ENCODE assay signal across 14 cellular contexts in the genomic region with DNA sequence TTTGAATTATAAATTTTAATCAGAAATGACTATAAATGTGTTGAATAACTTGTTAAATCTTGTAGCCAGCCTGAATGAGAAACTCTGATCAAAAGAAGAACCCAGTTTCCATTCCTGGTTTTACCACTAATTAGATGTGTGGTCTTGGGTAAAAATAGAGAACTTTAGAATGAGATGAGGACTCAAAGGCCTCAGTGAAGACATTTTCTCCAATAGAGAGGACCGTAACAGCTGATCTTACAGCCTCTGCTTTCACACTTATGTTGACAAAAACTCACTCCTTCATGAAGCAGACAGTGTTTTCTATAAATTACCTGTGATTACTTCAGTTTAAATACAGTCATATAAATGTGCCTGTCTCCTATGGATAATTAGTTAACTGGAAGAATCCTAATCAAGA.
DNase-seq lines count a peak whose midpoint lies in the region.
"Had no signal": no experiment of that assay in that cellular context is flagged by ENCODE, and none has a peak within 500 bp of the region (broad histone marks: within the 10 kb centered on the region; RNA-seq: fewer than 3 reads in every experiment).

No MANE protein-coding gene starts in this region.

- intact Hi-C loops in activated CD4-positive, alpha-beta T cell treated with anti-CD3 and anti-CD28 coated beads, Interleukin-2, amount 10 ng/mL, durations not matched to agents 24 days and 14 days (cut with micrococcal nuclease): no loop called here

- H3K4me3 ChIP-seq in BLaER1: no peak overlapping the region
- H3K4me3 ChIP-seq: GM12878 had no signal

- peak; percentile 50 for DNase-seq in KBM-7
- DNase-seq in NOMO-1 treated with DMSO at 0.1 percent for 48 hours (lab: John Stamatoyannopoulos, UW; ENCODE audit: unreplicated experiment): peak; percentile 88
- DNase-seq in astrocyte of the hippocampus (ENCODE audit: low read depth, low spot score): peak; percentile 27
- no peak for DNase-seq in NCI-H1436 (lab: John Stamatoyannopoulos, UW)
- DNase-seq in SHP77 (lab: John Stamatoyannopoulos, UW): no peak
- no peak for DNase-seq in activated CD4-positive, alpha-beta T cell treated with anti-CD3 and anti-CD28 coated beads, Interleukin-2, amount 10 ng/mL, durations not matched to agents 24 days and 14 days
- DNase-seq: AML-193; Calu3; CD8-positive, alpha-beta T cell; DMS79 treated with DMSO at 0.1 percent for 48 hours; H9; IMR-90 had no signal

- in situ Hi-C loops in KBM-7 (cut with MboI; ENCODE audit: low pct_unique_long_range_greater_than_20kb, low sequenced_read_pairs): no loop called here

- H3K9ac ChIP-seq in BLaER1: no peak overlapping the region

- H3K36me3 Mint-ChIP-seq in activated CD4-positive, alpha-beta T cell treated with anti-CD3 and anti-CD28 coated beads, Interleukin-2, amount 10 ng/mL, durations not matched to agents 24 days and 14 days (ENCODE audit: low read depth): no peaks in the 10 kb centered on the region
- H3K36me3 Mint-ChIP-seq: CD8-positive, alpha-beta T cell had no signal

- H3K9me3 Mint-ChIP-seq in activated CD4-positive, alpha-beta T cell treated with anti-CD3 and anti-CD28 coated beads, Interleukin-2, amount 10 ng/mL, durations not matched to agents 24 days and 14 days: peaks cover 9% of the 10 kb centered on the region
- H3K9me3 Mint-ChIP-seq: H9 had no signal

- no peaks in the 10 kb centered on the region for H3K27me3 Mint-ChIP-seq in activated CD4-positive, alpha-beta T cell treated with anti-CD3 and anti-CD28 coated beads, Interleukin-2, amount 10 ng/mL, durations not matched to agents 24 days and 14 days

- H3K9me3 ChIP-seq in BLaER1: peaks cover 3% of the 10 kb centered on the region; the same call in 1 of the 2 replicates

- no peak overlapping the region for H3K27ac Mint-ChIP-seq in activated CD4-positive, alpha-beta T cell treated with anti-CD3 and anti-CD28 coated beads, Interleukin-2, amount 10 ng/mL, durations not matched to agents 24 days and 14 days
- H3K27ac Mint-ChIP-seq: CD8-positive, alpha-beta T cell; H9 had no signal

- no peaks in the 10 kb centered on the region for H4K20me1 ChIP-seq in BLaER1

- H3K4me1 ChIP-seq in BLaER1: peaks cover 25% of the 10 kb centered on the region

- no peaks in the 10 kb centered on the region for H3K4me1 Mint-ChIP-seq in activated CD4-positive, alpha-beta T cell treated with anti-CD3 and anti-CD28 coated beads, Interleukin-2, amount 10 ng/mL, durations not matched to agents 24 days and 14 days
- H3K4me1 Mint-ChIP-seq: H9 had no signal

- no peaks in the 10 kb centered on the region for H3K27me3 ChIP-seq in BLaER1

- no peak overlapping the region for H3K4me3 Mint-ChIP-seq in activated CD4-positive, alpha-beta T cell treated with anti-CD3 and anti-CD28 coated beads, Interleukin-2, amount 10 ng/mL, durations not matched to agents 24 days and 14 days
- H3K4me3 Mint-ChIP-seq: CD8-positive, alpha-beta T cell; H9 had no signal

- no peak overlapping the region for H3K27ac ChIP-seq in BLaER1

- H3K36me3 ChIP-seq in BLaER1: no peaks in the 10 kb centered on the region

- H3K4me2 ChIP-seq in BLaER1: peak overlapping the region; percentile 17; the same call in 1 of the 2 replicates

Comparison
In these comparisons a context has a peak if more than half of its experiments do, and no peak if none do; other contexts are left out.
1. DNase-seq: peak in KBM-7 (single experiment), NOMO-1 treated with DMSO at 0.1 percent for 48 hours (single experiment) and astrocyte of the hippocampus (single experiment); none in NCI-H1436 (single experiment), SHP77 (0 of 2) and activated CD4-positive, alpha-beta T cell treated with anti-CD3 and anti-CD28 coated beads, Interleukin-2, amount 10 ng/mL, durations not matched to agents 24 days and 14 days (single experiment).